19 cellular contexts compared by ENCODE assay signal in genomic region chr17:7893226-7893880, GRCh38.
"Had no signal": no experiment of that assay in that cellular context is flagged by ENCODE, and none has a peak within 500 bp of the region (broad histone marks: within the 10 kb centered on the region; RNA-seq: fewer than 3 reads in every experiment).

No MANE protein-coding gene starts in this region.

- ATAC-seq: activated CD8-positive, alpha-beta T cell treated with anti-CD3 and anti-CD28 coated beads for 36 hours; body of pancreas had no signal

- H3K4me3 Mint-ChIP-seq: activated B cell treated with CpG ODN at 0.5 μM for 24 hours; activated CD8-positive, alpha-beta T cell treated with anti-CD3 and anti-CD28 coated beads for 36 hours; activated T-helper 1 cell treated with anti-CD3 and anti-CD28 coated beads, Interleukin-12 subunit alpha, Interleukin-12 subunit beta, Interleukin-2, Interleukin-4 antibody, amounts not matched to agents 30 ng/mL and 10 ng/mL and 1 ng/mL, durations not matched to agents 14 hours and 24 hours and 36 hours; central memory CD8-positive, alpha-beta T cell; immature natural killer cell had no signal

- H3K27ac Mint-ChIP-seq: activated B cell treated with CpG ODN at 0.5 μM for 24 hours; activated CD8-positive, alpha-beta T cell treated with anti-CD3 and anti-CD28 coated beads for 36 hours; activated T-helper 1 cell treated with anti-CD3 and anti-CD28 coated beads, Interleukin-12 subunit alpha, Interleukin-12 subunit beta, Interleukin-2, Interleukin-4 antibody, amounts not matched to agents 30 ng/mL and 10 ng/mL and 1 ng/mL, durations not matched to agents 14 hours and 24 hours and 36 hours; immature natural killer cell; progenitor cell of endocrine pancreas had no signal

- H3K4me1 Mint-ChIP-seq: activated B cell treated with CpG ODN at 0.5 μM for 24 hours had no signal

- DNase-seq: activated B cell treated with CpG ODN at 0.5 μM for 24 hours; activated CD4-positive, alpha-beta T cell treated with anti-CD3 and anti-CD28 coated beads for 48 hours; activated CD8-positive, alpha-beta memory T cell treated with anti-CD3 and anti-CD28 coated beads, Interleukin-2, amount 50 U/mL, for 4 hours; activated CD8-positive, alpha-beta T cell treated with anti-CD3 and anti-CD28 coated beads for 36 hours; amygdala; effector memory CD4-positive, alpha-beta T cell; foreskin melanocyte; head of caudate nucleus; immature natural killer cell; mesendoderm; small intestine; stimulated activated CD4-positive, alpha-beta T cell treated with anti-CD3 and anti-CD28 coated beads, Interleukin-4, amount 100 ng/mL, for 24 hours; stimulated activated naive CD4-positive, alpha-beta T cell treated with Interleukin-2 at 50 U/mL for 16 hours; T-helper 2 cell; upper lobe of left lung had no signal

- H3K27me3 Mint-ChIP-seq: activated B cell treated with CpG ODN at 0.5 μM for 24 hours; activated CD8-positive, alpha-beta T cell treated with anti-CD3 and anti-CD28 coated beads for 36 hours; central memory CD8-positive, alpha-beta T cell; progenitor cell of endocrine pancreas had no signal

- H3K9me3 Mint-ChIP-seq: activated B cell treated with CpG ODN at 0.5 μM for 24 hours; activated CD8-positive, alpha-beta T cell treated with anti-CD3 and anti-CD28 coated beads for 36 hours; activated T-helper 1 cell treated with anti-CD3 and anti-CD28 coated beads, Interleukin-12 subunit alpha, Interleukin-12 subunit beta, Interleukin-2, Interleukin-4 antibody, amounts not matched to agents 30 ng/mL and 10 ng/mL and 1 ng/mL, durations not matched to agents 14 hours and 24 hours and 36 hours; central memory CD8-positive, alpha-beta T cell; immature natural killer cell had no signal
